14 cellular contexts compared by ENCODE assay signal in genomic region chr9:121568101-121568460, GRCh38.
DNase-seq lines count a peak whose midpoint lies in the region; ATAC-seq, FAIRE-seq and TF ChIP-seq lines count a peak whose summit lies in the region.
"Had no signal": no experiment of that assay in that cellular context is flagged by ENCODE, and none has a peak within 500 bp of the region (broad histone marks: within the 10 kb centered on the region; RNA-seq: fewer than 3 reads in every experiment).

No MANE protein-coding gene starts in this region.

- no peak for FAIRE-seq in urothelium cell line (lab: Jason Lieb, UNC)
- FAIRE-seq: endometrium had no signal

- H3K27ac ChIP-seq in left ventricle myocardium inferior (replicated peaks), result peak overlapping the region; percentile 87
- peak overlapping the region; percentile 84 to 94 (median 87) for H3K27ac ChIP-seq in sigmoid colon

- H3K36me3 ChIP-seq in BE2C, result no peaks in the 10 kb centered on the region
- no peaks in the 10 kb centered on the region for H3K36me3 ChIP-seq in left ventricle myocardium inferior
- H3K36me3 ChIP-seq in sigmoid colon, result no peaks in the 10 kb centered on the region
- H3K36me3 ChIP-seq: left lung had no signal

- no peak for TF ChIP-seq POLR2A in sigmoid colon (IDR thresholded peaks at IDR 0.05)

- intact Hi-C loops in left ventricle myocardium inferior (cut with micrococcal nuclease), result no loop called here
- intact Hi-C loops in sigmoid colon (cut with DNase I), result no loop called here
- intact Hi-C loops in activated naive CD4-positive, alpha-beta T cell treated with anti-CD3 and anti-CD28 coated beads for 36 hours (cut with micrococcal nuclease), result no loop called here

- no peak for ATAC-seq in HG02588 (IDR thresholded peaks at IDR 0.05; ENCODE audit: unreplicated experiment)

- TF ChIP-seq CTCF in BE2C (IDR thresholded peaks at IDR 0.05; ENCODE audit: low read depth, low read length) (no peak), astrocyte of the spinal cord (IDR thresholded peaks at IDR 0.05; ENCODE audit: low read depth, low read length) (no peak), left ventricle myocardium inferior (IDR thresholded peaks at IDR 0.05; ENCODE audit: borderline replicate concordance) (no peak), sigmoid colon (IDR thresholded peaks at IDR 0.05) (no peak)

- H3K9me3 ChIP-seq in BE2C (no peaks in the 10 kb centered on the region), left ventricle myocardium inferior (replicated peaks) (no peaks in the 10 kb centered on the region), sigmoid colon (no peaks in the 10 kb centered on the region)
- H3K9me3 ChIP-seq: left lung had no signal

- no peaks in the 10 kb centered on the region for H3K36me3 Mint-ChIP-seq in activated naive CD4-positive, alpha-beta T cell treated with anti-CD3 and anti-CD28 coated beads for 36 hours (ENCODE audit: low read depth)

- DNase-seq in BE2C (no peak), astrocyte of the spinal cord (ENCODE audit: low read depth, low spot score) (peak; percentile 9), left ventricle myocardium inferior (peak; percentile 26), sigmoid colon (no peak), urothelium cell line (ENCODE audit: low spot score) (no peak), HuH-7 (ENCODE audit: low spot score) (no peak)
- DNase-seq in activated naive CD4-positive, alpha-beta T cell treated with anti-CD3 and anti-CD28 coated beads for 36 hours, result no peak
- DNase-seq: activated CD4-positive, alpha-beta T cell treated with anti-CD3 and anti-CD28 coated beads, Interleukin-2, amount 50 U/mL, for 4 hours; DMS53; left lung; NCI-H2171; SIG-M5 had no signal

- H3K27me3 ChIP-seq in BE2C, result no peaks in the 10 kb centered on the region
- no peaks in the 10 kb centered on the region for H3K27me3 ChIP-seq in left ventricle myocardium inferior (ENCODE audit: low read depth)
- H3K27me3 ChIP-seq in sigmoid colon, result no peaks in the 10 kb centered on the region
- H3K27me3 ChIP-seq: left lung had no signal

- no peaks in the 10 kb centered on the region for H3K9me3 Mint-ChIP-seq in activated naive CD4-positive, alpha-beta T cell treated with anti-CD3 and anti-CD28 coated beads for 36 hours

- no peak for TF ChIP-seq EP300 in sigmoid colon (IDR thresholded peaks at IDR 0.05)

- in situ Hi-C loops in astrocyte of the spinal cord (cut with HindIII; ENCODE audit: low sequenced_read_pairs), result no loop called here

- 30 to 53% methylated on average over 3 of the region's 3 CpGs for WGBS in sigmoid colon, 2 donors

- H3K27me3 Mint-ChIP-seq in activated naive CD4-positive, alpha-beta T cell treated with anti-CD3 and anti-CD28 coated beads for 36 hours (ENCODE audit: low read depth), result no peaks in the 10 kb centered on the region

- peak overlapping the region; percentile 38 for H3K4me3 ChIP-seq in BE2C (ENCODE audit: low read depth, low read length)
- peak overlapping the region; percentile 34 for H3K4me3 ChIP-seq in astrocyte of the spinal cord (ENCODE audit: low read depth, low read length)
- H3K4me3 ChIP-seq in left ventricle myocardium inferior, result peak overlapping the region; percentile 67
- peak overlapping the region; percentile 31 to 60 (median 51) for H3K4me3 ChIP-seq in sigmoid colon

- H3K4me1 ChIP-seq in BE2C (peaks cover 32% of the 10 kb centered on the region), left ventricle myocardium inferior (peaks cover 37% of the 10 kb centered on the region), sigmoid colon (peaks cover 0 to 73% (median 68%) of the 10 kb centered on the region in 4 donors)

- H3K27ac Mint-ChIP-seq in activated naive CD4-positive, alpha-beta T cell treated with anti-CD3 and anti-CD28 coated beads for 36 hours, result no peak overlapping the region

- CTCF ChIA-PET in activated naive CD4-positive, alpha-beta T cell treated with anti-CD3 and anti-CD28 coated beads for 36 hours (lab: Charles Lee), result interaction anchor here (0.6 kb wide), 1 partner anchor 82 kb away, joined by 3 read pairs; no protein-coding TSS in a partner anchor

- no peaks in the 10 kb centered on the region for H3K4me1 Mint-ChIP-seq in activated naive CD4-positive, alpha-beta T cell treated with anti-CD3 and anti-CD28 coated beads for 36 hours (ENCODE audit: low read depth)

- H3K4me3 Mint-ChIP-seq in activated naive CD4-positive, alpha-beta T cell treated with anti-CD3 and anti-CD28 coated beads for 36 hours, result no peak overlapping the region

Comparison
In these comparisons a context has a peak if more than half of its experiments do, and no peak if none do; other contexts are left out.
1. DNase-seq: peak in astrocyte of the spinal cord (single experiment) and left ventricle myocardium inferior (single experiment); none in BE2C (single experiment), sigmoid colon (single experiment), urothelium cell line (single experiment), activated naive CD4-positive, alpha-beta T cell treated with anti-CD3 and anti-CD28 coated beads for 36 hours (single experiment) and HuH-7 (single experiment).
2. Peak in every context shown above with its lines, with median percentiles within 50 percentile points of each other: H3K4me3 ChIP-seq.